ENCODE assay signal across 12 cellular contexts in genomic region chr1:43345119-43345518, GRCh38. TPM values are rescaled to one million over a fixed set of nuclear protein-coding genes. Genes with fewer than 3 reads are reported as not detected.
DNase-seq lines count a peak whose midpoint lies in the region; ATAC-seq, FAIRE-seq and TF ChIP-seq lines count a peak whose summit lies in the region.
"Had no signal": no experiment of that assay in that cellular context is flagged by ENCODE, and none has a peak within 500 bp of the region (broad histone marks: within the 10 kb centered on the region; RNA-seq: fewer than 3 reads in every experiment).

No MANE protein-coding gene starts in this region.

- no peak for TF ChIP-seq CTCF in HepG2 (CRISPR knock-in tag; IDR thresholded peaks at IDR 0.05)

- peak; percentile 48 for FAIRE-seq in H54 (lab: Jason Lieb, UNC)
- no peak for FAIRE-seq in HepG2 (lab: Jason Lieb, UNC)
- FAIRE-seq: GM12891 had no signal

- POLR2A ChIA-PET in HepG2 (lab: Yijun Ruan, JAX) = no interaction called here

- CTCF ChIA-PET in HepG2 (lab: Yijun Ruan, JAX; ENCODE audit: low intra/inter-chr PET ratio, low total read pairs) = no interaction called here

- no TSS peak for BruUV-seq in HepG2 (replicated peaks; lab: Mats Ljungman, UMichigan)

- H3K4me1 ChIP-seq in HepG2 (ENCODE audit: insufficient read depth, low read length) = peaks cover 57% of the 10 kb centered on the region

- H4K20me1 ChIP-seq in HepG2 (ENCODE audit: insufficient read depth, low read length) = no peaks in the 10 kb centered on the region

- TF ChIP-seq EP300 in HepG2 (IDR thresholded peaks at IDR 0.05; ENCODE audit: low read depth in 2 of 2, low read length in 2 of 2) = no peak
- TF ChIP-seq EP300 in HepG2 (CRISPR knock-in tag; IDR thresholded peaks at IDR 0.05; ENCODE audit: borderline replicate concordance) = no peak

- in situ Hi-C loops in HepG2 (cut with HindIII; ENCODE audit: extremely low pct_ligation_motif_present, low pct_unique_long_range_greater_than_20kb) = no loop called here

- H2AFZ ChIP-seq in HepG2 (ENCODE audit: low read length) = no peak overlapping the region

- intact Hi-C loops in HepG2 (cut with micrococcal nuclease; ENCODE audit: unreplicated experiment) = loop anchor here (5.0 kb wide), 1 partner anchor 108 kb away; no protein-coding TSS in a partner anchor

- H3K27me3 ChIP-seq in HepG2 (ENCODE audit: control insufficient read depth in 1 of 2, insufficient read depth in 2 of 2, low read length in 2 of 2) = no peaks in the 10 kb centered on the region; a peak in 1 of 5 replicates

- ATAC-seq in HepG2 (no peak), HG03571 (IDR thresholded peaks at IDR 0.05; ENCODE audit: unreplicated experiment) (no peak)
- ATAC-seq: activated naive CD4-positive, alpha-beta T cell treated with anti-CD3 and anti-CD28 coated beads, Interleukin-2, amount 50 U/mL, for 72 hours; stimulated activated memory B cell treated with anti-CD40 and anti-IgM and Interleukin-4, amounts not matched to agents 10 μg/mL and 1 μg/mL and 100 μg/mL, for 72 hours had no signal

- no peak overlapping the region for H3K4me3 ChIP-seq in HepG2 (replicated peaks in 1 of 3; ENCODE audit: insufficient read depth in 1 of 3, low read depth in 2 of 3, low read length in 3 of 3)

- H3K9ac ChIP-seq in HepG2 (ENCODE audit: insufficient read depth, low read depth, low read length) = no peak overlapping the region

- no peaks in the 10 kb centered on the region for H3K36me3 ChIP-seq in HepG2 (replicated peaks in 1 of 2; ENCODE audit: control insufficient read depth in 1 of 2, insufficient read depth in 2 of 2, low read length in 2 of 2)

- TF ChIP-seq POLR2A in H54 (IDR thresholded peaks at IDR 0.05; ENCODE audit: low read depth, low read length) = no peak
- TF ChIP-seq POLR2A in HepG2 (IDR thresholded peaks at IDR 0.05; ENCODE audit: insufficient read depth in 1 of 2, low read depth in 2 of 2, low read length in 2 of 2) = no peak

- no peaks in the 10 kb centered on the region for H3K79me2 ChIP-seq in HepG2 (ENCODE audit: insufficient read depth, low read length)

- TF ChIP-seq RAD21 in HepG2 (CRISPR knock-in tag; IDR thresholded peaks at IDR 0.05) = no peak

- no peaks in the 10 kb centered on the region for H3K9me3 ChIP-seq in HepG2 (ENCODE audit: low read length)

- peak; percentile 40 for DNase-seq in H54 (ENCODE audit: insufficient read length, low spot score)
- DNase-seq in HepG2 (ENCODE audit: low spot score) = no peak
- DNase-seq in NK-92 treated with Interleukin-12 subunit alpha and Interleukin-12 subunit beta, amount 100 ng/mL, for 24 hours (lab: John Stamatoyannopoulos, UW) = no peak
- no peak for DNase-seq in pons (ENCODE audit: low spot score)
- DNase-seq: NCI-H1694, SHP77 treated with DMSO at 0.1 percent for 48 hours had no signal

- H3K27ac ChIP-seq in angular gyrus (ENCODE audit: low read depth, low read length) (peak overlapping the region; percentile 25), HepG2 (ENCODE audit: extremely low read length, insufficient read depth, low read length) (no peak overlapping the region)

- WGBS in HepG2 (ENCODE audit: low lambda C conversion rate) = 38% methylated on average over 3 of the region's 3 CpGs

- H3K4me2 ChIP-seq in HepG2 (ENCODE audit: low read depth, low read length) = no peak overlapping the region

RNA-seq across cellular contexts. Expression of gene MPL, which starts 7.5 kb away (rescaled TPM):
- not detected in 2 replicates for total RNA-seq in HepG2 (2016; rRNA removed; fragmentation: Illumina TruSeq; extraction: Trizol)
- 0.30 TPM in 1 of 2 replicates, not detected in the other for total RNA-seq in HepG2 (2016; cell fraction: cytosol; rRNA removed; fragmentation: Illumina TruSeq; extraction: Trizol; ENCODE audit: low read depth)
- total RNA-seq in HepG2 (2016; cell fraction: insoluble cytoplasmic fraction; rRNA removed; fragmentation: Illumina TruSeq; extraction: Trizol) = not detected in 2 replicates
- not detected in 2 replicates for total RNA-seq in HepG2 (2016; cell fraction: membrane; rRNA removed; fragmentation: Illumina TruSeq; extraction: Trizol)
- not detected in 2 replicates for total RNA-seq in HepG2 (2016; cell fraction: nucleus; rRNA removed; fragmentation: Illumina TruSeq; extraction: Trizol)
- not detected in 2 replicates for polyA plus RNA-seq in HepG2 (2011; rRNA removed)
- not detected in 2 replicates for polyA plus RNA-seq in HepG2 (2011; cell fraction: cytosol; rRNA removed)
- polyA plus RNA-seq in HepG2 (2011; cell fraction: nucleus; rRNA removed) = not detected in 2 replicates
- polyA plus RNA-seq in HepG2 (2012) = not detected in 2 replicates
- polyA plus RNA-seq in HepG2 (2016; cell fraction: cytosol; fragmentation: Illumina TruSeq; extraction: Trizol; ENCODE audit: low read depth) = not detected in 2 replicates
- polyA plus RNA-seq in HepG2 (2016; cell fraction: insoluble cytoplasmic fraction; fragmentation: Illumina TruSeq; extraction: Trizol; ENCODE audit: low read depth) = 0.12 TPM in 1 of 2 replicates, not detected in the other
- polyA plus RNA-seq in HepG2 (2016; cell fraction: membrane; fragmentation: Illumina TruSeq; extraction: Trizol; ENCODE audit: low read depth) = not detected in 2 replicates
- polyA plus RNA-seq in HepG2 (2016; cell fraction: nucleus; fragmentation: Illumina TruSeq; extraction: Trizol; ENCODE audit: insufficient read depth, low read depth) = not detected in 2 replicates
- 0.54 TPM in 1 of 2 replicates, not detected in the other for polyA minus RNA-seq in HepG2 (2011; rRNA and poly(A)+ RNA removed; ENCODE audit: low replicate concordance)
- polyA minus RNA-seq in HepG2 (2011; cell fraction: cytosol; rRNA and poly(A)+ RNA removed) = not detected in 2 replicates
- not detected in 2 replicates for polyA minus RNA-seq in HepG2 (2011; cell fraction: nucleus; rRNA and poly(A)+ RNA removed)
- total RNA-seq: activated naive CD4-positive, alpha-beta T cell treated with anti-CD3 and anti-CD28 coated beads, Interleukin-2, amount 50 U/mL, for 72 hours; fibroblast of lung had no signal
- polyA plus RNA-seq: fibroblast of lung had no signal

RNA-seq across cellular contexts. Expression of gene CDC20, which starts 13.7 kb away (rescaled TPM):
- 90.0 and 97.8 TPM in 2 replicates for total RNA-seq in HepG2 (2016; rRNA removed; fragmentation: Illumina TruSeq; extraction: Trizol)
- 46.4 and 52.0 TPM in 2 replicates for total RNA-seq in HepG2 (2016; cell fraction: cytosol; rRNA removed; fragmentation: Illumina TruSeq; extraction: Trizol; ENCODE audit: low read depth)
- total RNA-seq in HepG2 (2016; cell fraction: insoluble cytoplasmic fraction; rRNA removed; fragmentation: Illumina TruSeq; extraction: Trizol) = 83.1 and 89.9 TPM in 2 replicates
- 44.6 and 48.1 TPM in 2 replicates for total RNA-seq in HepG2 (2016; cell fraction: membrane; rRNA removed; fragmentation: Illumina TruSeq; extraction: Trizol)
- total RNA-seq in HepG2 (2016; cell fraction: nucleus; rRNA removed; fragmentation: Illumina TruSeq; extraction: Trizol) = 41.5 and 42.9 TPM in 2 replicates
- 39.5 and 57.9 TPM in 2 replicates for polyA plus RNA-seq in HepG2 (2011; rRNA removed)
- 30.0 and 51.5 TPM in 2 replicates for polyA plus RNA-seq in HepG2 (2011; cell fraction: cytosol; rRNA removed)
- polyA plus RNA-seq in HepG2 (2011; cell fraction: nucleus; rRNA removed) = 32.3 and 62.8 TPM in 2 replicates
- 30.3 and 42.3 TPM in 2 replicates for polyA plus RNA-seq in HepG2 (2012)
- 55.7 and 55.8 TPM in 2 replicates for polyA plus RNA-seq in HepG2 (2016; cell fraction: cytosol; fragmentation: Illumina TruSeq; extraction: Trizol; ENCODE audit: low read depth)
- polyA plus RNA-seq in HepG2 (2016; cell fraction: insoluble cytoplasmic fraction; fragmentation: Illumina TruSeq; extraction: Trizol; ENCODE audit: low read depth) = 111 and 128 TPM in 2 replicates
- polyA plus RNA-seq in HepG2 (2016; cell fraction: membrane; fragmentation: Illumina TruSeq; extraction: Trizol; ENCODE audit: low read depth) = 48.3 and 54.4 TPM in 2 replicates
- 82.6 and 84.9 TPM in 2 replicates for polyA plus RNA-seq in HepG2 (2016; cell fraction: nucleus; fragmentation: Illumina TruSeq; extraction: Trizol; ENCODE audit: insufficient read depth, low read depth)
- polyA minus RNA-seq in HepG2 (2011; rRNA and poly(A)+ RNA removed; ENCODE audit: low replicate concordance) = 131 and 377 TPM in 2 replicates
- 20.8 and 38.2 TPM in 2 replicates for polyA minus RNA-seq in HepG2 (2011; cell fraction: cytosol; rRNA and poly(A)+ RNA removed)
- polyA minus RNA-seq in HepG2 (2011; cell fraction: nucleus; rRNA and poly(A)+ RNA removed) = 12.4 and 21.2 TPM in 2 replicates

RNA-seq across cellular contexts. Expression of gene ELOVL1, which starts 22.7 kb away (rescaled TPM):
- total RNA-seq in HepG2 (2016; rRNA removed; fragmentation: Illumina TruSeq; extraction: Trizol) = 29.7 and 55.2 TPM in 2 replicates
- 12.3 and 14.1 TPM in 2 replicates for total RNA-seq in HepG2 (2016; cell fraction: cytosol; rRNA removed; fragmentation: Illumina TruSeq; extraction: Trizol; ENCODE audit: low read depth)
- 31.2 and 54.3 TPM in 2 replicates for total RNA-seq in HepG2 (2016; cell fraction: insoluble cytoplasmic fraction; rRNA removed; fragmentation: Illumina TruSeq; extraction: Trizol)
- total RNA-seq in HepG2 (2016; cell fraction: membrane; rRNA removed; fragmentation: Illumina TruSeq; extraction: Trizol) = 23.3 and 25.4 TPM in 2 replicates
- 40.7 and 42.5 TPM in 2 replicates for total RNA-seq in HepG2 (2016; cell fraction: nucleus; rRNA removed; fragmentation: Illumina TruSeq; extraction: Trizol)
- polyA plus RNA-seq in HepG2 (2011; rRNA removed) = 77.4 and 95.9 TPM in 2 replicates
- polyA plus RNA-seq in HepG2 (2011; cell fraction: cytosol; rRNA removed) = 64.9 and 73.4 TPM in 2 replicates
- 44.8 and 54.7 TPM in 2 replicates for polyA plus RNA-seq in HepG2 (2011; cell fraction: nucleus; rRNA removed)
- polyA plus RNA-seq in HepG2 (2012) = 33.2 and 44.1 TPM in 2 replicates
- polyA plus RNA-seq in HepG2 (2016; cell fraction: cytosol; fragmentation: Illumina TruSeq; extraction: Trizol; ENCODE audit: low read depth) = 17.0 and 18.2 TPM in 2 replicates
- 37.9 and 39.0 TPM in 2 replicates for polyA plus RNA-seq in HepG2 (2016; cell fraction: insoluble cytoplasmic fraction; fragmentation: Illumina TruSeq; extraction: Trizol; ENCODE audit: low read depth)
- 23.8 and 25.7 TPM in 2 replicates for polyA plus RNA-seq in HepG2 (2016; cell fraction: membrane; fragmentation: Illumina TruSeq; extraction: Trizol; ENCODE audit: low read depth)
- polyA plus RNA-seq in HepG2 (2016; cell fraction: nucleus; fragmentation: Illumina TruSeq; extraction: Trizol; ENCODE audit: insufficient read depth, low read depth) = 78.4 and 80.0 TPM in 2 replicates
- 60.0 and 196 TPM in 2 replicates for polyA minus RNA-seq in HepG2 (2011; rRNA and poly(A)+ RNA removed; ENCODE audit: low replicate concordance)
- 18.8 and 25.8 TPM in 2 replicates for polyA minus RNA-seq in HepG2 (2011; cell fraction: cytosol; rRNA and poly(A)+ RNA removed)
- 9.5 and 12.1 TPM in 2 replicates for polyA minus RNA-seq in HepG2 (2011; cell fraction: nucleus; rRNA and poly(A)+ RNA removed)

RNA-seq across cellular contexts. Expression of gene TIE1, which starts 44.3 kb away (rescaled TPM):
- total RNA-seq in HepG2 (2016; rRNA removed; fragmentation: Illumina TruSeq; extraction: Trizol) = 0.20 and 0.84 TPM in 2 replicates
- total RNA-seq in HepG2 (2016; cell fraction: cytosol; rRNA removed; fragmentation: Illumina TruSeq; extraction: Trizol; ENCODE audit: low read depth) = not detected in 2 replicates
- total RNA-seq in HepG2 (2016; cell fraction: insoluble cytoplasmic fraction; rRNA removed; fragmentation: Illumina TruSeq; extraction: Trizol) = 0.30 and 0.76 TPM in 2 replicates
- total RNA-seq in HepG2 (2016; cell fraction: membrane; rRNA removed; fragmentation: Illumina TruSeq; extraction: Trizol) = 0.10 and 0.19 TPM in 2 replicates
- 1.3 TPM in 2 replicates for total RNA-seq in HepG2 (2016; cell fraction: nucleus; rRNA removed; fragmentation: Illumina TruSeq; extraction: Trizol)
- polyA plus RNA-seq in HepG2 (2011; rRNA removed) = 0.58 and 2.5 TPM in 2 replicates
- polyA plus RNA-seq in HepG2 (2011; cell fraction: cytosol; rRNA removed) = 0.72 and 1.1 TPM in 2 replicates
- 2.4 and 4.2 TPM in 2 replicates for polyA plus RNA-seq in HepG2 (2011; cell fraction: nucleus; rRNA removed)
- polyA plus RNA-seq in HepG2 (2012) = 0.35 and 1.3 TPM in 2 replicates
- 0.09 and 0.11 TPM in 2 replicates for polyA plus RNA-seq in HepG2 (2016; cell fraction: cytosol; fragmentation: Illumina TruSeq; extraction: Trizol; ENCODE audit: low read depth)
- polyA plus RNA-seq in HepG2 (2016; cell fraction: insoluble cytoplasmic fraction; fragmentation: Illumina TruSeq; extraction: Trizol; ENCODE audit: low read depth) = 0.36 and 0.49 TPM in 2 replicates
- polyA plus RNA-seq in HepG2 (2016; cell fraction: membrane; fragmentation: Illumina TruSeq; extraction: Trizol; ENCODE audit: low read depth) = 0.06 and 0.20 TPM in 2 replicates
- 0.96 and 1.3 TPM in 2 replicates for polyA plus RNA-seq in HepG2 (2016; cell fraction: nucleus; fragmentation: Illumina TruSeq; extraction: Trizol; ENCODE audit: insufficient read depth, low read depth)
- 4.2 TPM in 1 of 2 replicates, not detected in the other for polyA minus RNA-seq in HepG2 (2011; rRNA and poly(A)+ RNA removed; ENCODE audit: low replicate concordance)
- polyA minus RNA-seq in HepG2 (2011; cell fraction: cytosol; rRNA and poly(A)+ RNA removed) = 0.88 and 2.3 TPM in 2 replicates
- 0.75 and 0.77 TPM in 2 replicates for polyA minus RNA-seq in HepG2 (2011; cell fraction: nucleus; rRNA and poly(A)+ RNA removed)
- total RNA-seq: fibroblast of lung had no signal

RNA-seq across cellular contexts. Expression of gene MED8, which starts 44.5 kb away (rescaled TPM):
- 77.4 and 112 TPM in 2 replicates for total RNA-seq in HepG2 (2016; rRNA removed; fragmentation: Illumina TruSeq; extraction: Trizol)
- total RNA-seq in HepG2 (2016; cell fraction: cytosol; rRNA removed; fragmentation: Illumina TruSeq; extraction: Trizol; ENCODE audit: low read depth) = 27.8 and 29.8 TPM in 2 replicates
- total RNA-seq in HepG2 (2016; cell fraction: insoluble cytoplasmic fraction; rRNA removed; fragmentation: Illumina TruSeq; extraction: Trizol) = 79.1 and 119 TPM in 2 replicates
- total RNA-seq in HepG2 (2016; cell fraction: membrane; rRNA removed; fragmentation: Illumina TruSeq; extraction: Trizol) = 39.9 and 44.3 TPM in 2 replicates
- total RNA-seq in HepG2 (2016; cell fraction: nucleus; rRNA removed; fragmentation: Illumina TruSeq; extraction: Trizol) = 30.3 and 33.9 TPM in 2 replicates
- polyA plus RNA-seq in HepG2 (2011; rRNA removed) = 13.0 and 16.9 TPM in 2 replicates
- 15.2 and 18.5 TPM in 2 replicates for polyA plus RNA-seq in HepG2 (2011; cell fraction: cytosol; rRNA removed)
- 27.4 and 29.3 TPM in 2 replicates for polyA plus RNA-seq in HepG2 (2011; cell fraction: nucleus; rRNA removed)
- 34.9 and 41.7 TPM in 2 replicates for polyA plus RNA-seq in HepG2 (2012)
- polyA plus RNA-seq in HepG2 (2016; cell fraction: cytosol; fragmentation: Illumina TruSeq; extraction: Trizol; ENCODE audit: low read depth) = 23.6 and 24.6 TPM in 2 replicates
- 98.6 and 98.7 TPM in 2 replicates for polyA plus RNA-seq in HepG2 (2016; cell fraction: insoluble cytoplasmic fraction; fragmentation: Illumina TruSeq; extraction: Trizol; ENCODE audit: low read depth)
- 30.8 and 31.0 TPM in 2 replicates for polyA plus RNA-seq in HepG2 (2016; cell fraction: membrane; fragmentation: Illumina TruSeq; extraction: Trizol; ENCODE audit: low read depth)
- 48.4 and 55.2 TPM in 2 replicates for polyA plus RNA-seq in HepG2 (2016; cell fraction: nucleus; fragmentation: Illumina TruSeq; extraction: Trizol; ENCODE audit: insufficient read depth, low read depth)
- 11.0 and 19.2 TPM in 2 replicates for polyA minus RNA-seq in HepG2 (2011; rRNA and poly(A)+ RNA removed; ENCODE audit: low replicate concordance)
- polyA minus RNA-seq in HepG2 (2011; cell fraction: cytosol; rRNA and poly(A)+ RNA removed) = 14.2 and 14.7 TPM in 2 replicates
- 30.3 and 36.6 TPM in 2 replicates for polyA minus RNA-seq in HepG2 (2011; cell fraction: nucleus; rRNA and poly(A)+ RNA removed)
